ENCODE assay signal across 17 cellular contexts in the genomic region with DNA sequence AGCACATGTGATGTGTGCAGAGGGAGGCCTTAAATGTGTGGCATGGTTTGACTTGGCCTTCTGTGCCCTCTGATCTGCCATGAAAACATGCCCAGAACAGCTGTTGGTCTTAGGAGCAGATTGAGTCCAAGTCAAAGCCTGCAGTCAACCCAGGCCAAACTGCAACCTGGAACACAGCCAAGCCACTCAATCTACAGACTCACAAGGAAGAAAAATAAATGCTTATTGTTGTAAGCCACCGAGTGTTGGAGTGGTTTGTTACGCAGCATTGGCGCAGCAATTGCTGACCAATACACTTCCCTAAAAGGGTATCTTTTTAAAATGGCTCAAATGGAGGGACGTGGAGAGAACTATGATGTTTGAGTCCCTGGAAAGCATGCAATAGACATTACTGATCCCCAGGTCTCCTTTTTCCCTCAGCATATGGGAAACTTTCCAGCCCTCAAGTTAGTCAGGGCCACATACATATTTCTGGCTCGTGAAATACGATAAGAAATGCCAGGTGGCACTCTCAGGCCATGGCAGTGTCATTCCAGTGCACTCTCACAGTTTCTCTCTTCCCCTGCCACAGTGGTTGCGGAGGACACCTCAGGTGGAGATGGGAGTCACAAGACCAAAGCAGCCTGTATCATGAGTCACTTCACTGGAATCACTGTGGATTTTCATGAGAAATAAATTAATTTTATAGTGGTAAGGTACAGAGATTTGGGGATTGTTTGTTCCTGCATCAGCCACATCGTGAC.
"Had no signal": no experiment of that assay in that cellular context is flagged by ENCODE, and none has a peak within 500 bp of the region (broad histone marks: within the 10 kb centered on the region; RNA-seq: fewer than 3 reads in every experiment).

No MANE protein-coding gene starts in this region.

- H3K27ac Mint-ChIP-seq: activated naive CD4-positive, alpha-beta T cell treated with anti-CD3 and anti-CD28 coated beads, Interleukin-2, amount 50 U/mL, for 72 hours; naive B cell had no signal

- H3K9me3 Mint-ChIP-seq: immature natural killer cell had no signal

- H3K4me1 Mint-ChIP-seq: naive B cell had no signal

- ATAC-seq: activated CD4-positive, CD25-positive, alpha-beta regulatory T cell treated with anti-CD3 and anti-CD28 coated beads, Interleukin-2, amount 50 U/mL, for 24 hours; activated naive CD4-positive, alpha-beta T cell treated with anti-CD3 and anti-CD28 coated beads, Interleukin-2, amount 50 U/mL, for 72 hours; left cardiac atrium had no signal

- DNase-seq: activated CD4-positive, alpha-beta T cell treated with anti-CD3 and anti-CD28 coated beads, Interleukin-2, amount 50 U/mL, for 1 hour; activated gamma-delta T cell; activated T-cell treated with anti-CD3 and anti-CD28 coated beads, Interleukin-2, amount 50 U/mL, for 48 hours; caudate nucleus; effector CD4-positive, alpha-beta T cell; immature natural killer cell; left cardiac atrium; naive B cell; posterior cingulate gyrus; small intestine; stimulated activated CD4-positive, alpha-beta T cell treated with anti-CD3 and anti-CD28 coated beads, Interleukin-4, amount 100 ng/mL, for 4 hours; stimulated activated CD8-positive, alpha-beta memory T cell treated with anti-CD3 and anti-CD28 coated beads, Interleukin-4, amount 100 ng/mL, for 48 hours; stimulated activated naive CD4-positive, alpha-beta T cell treated with Interleukin-2 at 50 U/mL for 16 hours had no signal

- H3K4me3 ChIP-seq: lung, upper lobe of left lung had no signal

- H3K27ac ChIP-seq: upper lobe of left lung had no signal

- H3K9me3 ChIP-seq: upper lobe of left lung had no signal

- H3K36me3 ChIP-seq: upper lobe of left lung had no signal

- H3K27me3 ChIP-seq: upper lobe of left lung had no signal
